Comparison of ENCODE assay signal across 8 cellular contexts in the genomic region with DNA sequence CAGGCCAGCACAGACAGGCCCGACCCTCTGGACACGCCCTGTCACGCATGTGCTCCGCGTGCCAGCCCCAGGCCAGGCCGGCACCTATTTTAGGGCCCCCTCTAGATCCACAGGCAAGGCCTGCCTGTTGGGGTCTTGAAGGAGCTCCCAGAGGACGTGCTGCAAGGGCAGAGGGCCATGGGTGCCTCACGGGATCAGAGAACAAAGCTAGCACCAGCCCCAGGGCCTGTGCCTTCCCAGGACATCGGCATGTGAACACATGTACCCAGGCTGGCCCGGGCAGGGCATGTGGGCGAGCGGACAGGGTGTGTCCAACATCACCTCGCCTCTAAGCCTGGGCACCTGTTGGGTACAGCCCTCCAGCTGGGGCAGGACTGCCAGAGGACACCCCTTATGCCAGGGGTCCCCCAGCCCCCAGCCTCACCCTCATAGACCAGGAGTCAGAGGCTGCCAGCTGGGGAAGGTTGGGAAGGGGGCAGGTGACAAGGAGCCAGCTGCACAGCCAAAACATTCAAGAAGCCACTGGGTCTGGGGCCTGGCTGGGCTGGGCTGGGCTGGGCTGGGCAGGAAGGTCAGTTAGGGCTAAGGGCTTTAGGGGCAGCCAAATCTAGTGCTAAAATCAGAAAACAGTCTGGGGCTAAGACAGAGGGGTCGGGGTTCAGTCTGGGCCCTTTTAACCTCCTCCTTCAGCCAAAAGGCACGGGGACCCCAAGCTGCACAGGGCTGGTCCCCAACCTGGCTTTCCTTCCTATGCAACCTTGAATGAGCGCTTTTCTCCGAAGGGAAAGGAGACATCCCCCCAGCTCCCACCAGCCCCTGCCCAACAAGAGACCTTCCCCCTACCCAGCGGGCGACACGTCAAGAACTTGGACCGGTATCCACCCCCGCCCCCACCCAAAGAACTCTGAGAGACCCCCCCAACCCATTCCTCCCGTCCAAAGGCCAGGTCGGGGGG. TPM values are rescaled to one million over a fixed set of nuclear protein-coding genes. Genes with fewer than 3 reads are reported as not detected.
DNase-seq lines count a peak whose midpoint lies in the region; ATAC-seq, FAIRE-seq and TF ChIP-seq lines count a peak whose summit lies in the region.

No MANE protein-coding gene starts in this region.

- H3K4me1 ChIP-seq in A549 (peaks cover 56% of the 10 kb centered on the region), HUES6 (ENCODE audit: control insufficient read depth, insufficient read depth, low read length) (peaks cover 64% of the 10 kb centered on the region), pancreas (peaks cover 10 to 32% (median 14%) of the 10 kb centered on the region in 3 donors)

- peak overlapping the region; percentile 100 for H3K4me2 ChIP-seq in A549

- TF ChIP-seq RAD21 in A549 (conservative IDR thresholded peaks at IDR 0.05 in 1 of 2, IDR thresholded peaks at IDR 0.05 in 1 of 2) = no peak

- H3K27me3 Mint-ChIP-seq in activated T-cell treated with anti-CD3 and anti-CD28 coated beads, Interleukin-2, amount 50 U/mL, for 24 hours = no peaks in the 10 kb centered on the region

- H3K9ac ChIP-seq in HUES6 (ENCODE audit: low read length) = peak overlapping the region; percentile 87

- H3K27ac ChIP-seq in A549 (peak overlapping the region; percentile 100), HUES6 (ENCODE audit: low read depth, low read length) (peak overlapping the region; percentile 51; the same call in 1 of the 2 replicates), pancreas (peak overlapping the region; percentile 83 to 97 (median 90))

- intact Hi-C loops in pancreas (cut with DNase I) = no loop called here

- WGBS in A549 (ENCODE audit: missing lambda C conversion rate) = 0% methylated on average over 4 of the region's 24 CpGs
- 39 to 42% methylated on average over 24 of the region's 24 CpGs for WGBS in pancreas, 2 donors

- peak in 1 of 2 experiments; percentile 5; a peak in 3 of 6 replicates for ATAC-seq in A549
- ATAC-seq in pancreas = peak; percentile 8 to 27 (median 14)
- no peak for ATAC-seq in GM19463 (IDR thresholded peaks at IDR 0.05; ENCODE audit: unreplicated experiment)
- ATAC-seq in GM19023 (IDR thresholded peaks at IDR 0.05; ENCODE audit: unreplicated experiment) = no peak
- no peak for ATAC-seq in GM19035 (IDR thresholded peaks at IDR 0.05; ENCODE audit: unreplicated experiment)

- H3K36me3 Mint-ChIP-seq in activated T-cell treated with anti-CD3 and anti-CD28 coated beads, Interleukin-2, amount 50 U/mL, for 24 hours (ENCODE audit: low read depth) = peaks cover 51% of the 10 kb centered on the region

- POLR2A ChIA-PET in A549 (lab: Yijun Ruan, JAX) = interaction anchor here (1.2 to 4.2 kb wide), 4 partner anchors 10 to 46 kb away, joined by 4 to 41 read pairs (median 7); a partner anchor contains a TSS

- H3K27me3 ChIP-seq in HUES6 (ENCODE audit: control insufficient read depth, insufficient read depth, low read length) (no peaks in the 10 kb centered on the region), pancreas (no peaks in the 10 kb centered on the region)

- no peaks in the 10 kb centered on the region for H3K9me3 ChIP-seq in A549
- H3K9me3 ChIP-seq in HUES6 (ENCODE audit: control insufficient read depth, insufficient read depth, low read depth, low read length) = no peaks in the 10 kb centered on the region
- H3K9me3 ChIP-seq in pancreas = no peaks in the 10 kb centered on the region

- H3K9me3 Mint-ChIP-seq in activated T-cell treated with anti-CD3 and anti-CD28 coated beads, Interleukin-2, amount 50 U/mL, for 24 hours = no peaks in the 10 kb centered on the region

- FAIRE-seq in A549 (lab: Jason Lieb, UNC) (no peak), pancreas (lab: Jason Lieb, UNC) (no peak)

- TF ChIP-seq EP300 in A549 (IDR thresholded peaks at IDR 0.05) = no peak

- TF ChIP-seq POLR2A in A549 (IDR thresholded peaks at IDR 0.05; ENCODE audit: low read length) = no peak; the same call in none of the 2 replicates

- peak overlapping the region; percentile 98 for H3K27ac Mint-ChIP-seq in activated T-cell treated with anti-CD3 and anti-CD28 coated beads, Interleukin-2, amount 50 U/mL, for 24 hours

- TF ChIP-seq CTCF in A549 (IDR thresholded peaks at IDR 0.05) (no peak), pancreas (IDR thresholded peaks at IDR 0.05) (no peak)

- H3K4me3 Mint-ChIP-seq in activated T-cell treated with anti-CD3 and anti-CD28 coated beads, Interleukin-2, amount 50 U/mL, for 24 hours = peak overlapping the region; percentile 95

- peak in 1 of 2 experiments; percentile 53 for DNase-seq in A549 (ENCODE audit: low read depth in 1 of 2, low spot score in 1 of 2)
- peak; percentile 68 for DNase-seq in activated T-cell treated with anti-CD3 and anti-CD28 coated beads, Interleukin-2, amount 50 U/mL, for 24 hours
- peak; percentile 63 for DNase-seq in foreskin melanocyte
- DNase-seq in pancreas = peak; percentile 44 to 88 (median 64)

- peak overlapping the region; percentile 95 for H3K4me3 ChIP-seq in A549
- peak overlapping the region; percentile 77 for H3K4me3 ChIP-seq in HUES6 (ENCODE audit: low read depth, low read length)
- H3K4me3 ChIP-seq in pancreas = peak overlapping the region; percentile 54 to 97 (median 80)

- H3K36me3 ChIP-seq in HUES6 (ENCODE audit: control insufficient read depth, insufficient read depth, low read length) (peaks cover 4% of the 10 kb centered on the region; the same call in 1 of the 2 replicates), pancreas (no peaks in the 10 kb centered on the region)

- CTCF ChIA-PET in A549 (lab: Yijun Ruan, JAX) = interaction anchor here (0.6 to 10.7 kb wide), 2 partner anchors 15 to 59 kb away, joined by 3 to 271 read pairs; no protein-coding TSS in a partner anchor

- peaks cover 60% of the 10 kb centered on the region for H3K4me1 Mint-ChIP-seq in activated T-cell treated with anti-CD3 and anti-CD28 coated beads, Interleukin-2, amount 50 U/mL, for 24 hours (ENCODE audit: low read depth)

TF ChIP-seq in A549, 52 proteins besides CTCF, POLR2A, EP300 and RAD21 (continues in another document):
- TF ChIP-seq NR3C1 (IDR thresholded peaks at IDR 0.05) (no peak), JUN (IDR thresholded peaks at IDR 0.05) (peak; percentile 38 to 50; a peak in 2 of 5 replicates), FOSL2 (IDR thresholded peaks at IDR 0.05) (no peak), FOSL2 (CRISPR knock-in tag; IDR thresholded peaks at IDR 0.05) (no peak), HOXA7 (CRISPR knock-in tag; IDR thresholded peaks at IDR 0.05) (no peak; the same call in none of the 2 replicates), KDM5A (IDR thresholded peaks at IDR 0.05) (no peak), ZSCAN20 (CRISPR knock-in tag; IDR thresholded peaks at IDR 0.05) (no peak), TFCP2L1 (CRISPR knock-in tag; IDR thresholded peaks at IDR 0.05) (peak; percentile 85), MYC (IDR thresholded peaks at IDR 0.05; ENCODE audit: borderline replicate concordance, low read length) (0 out of 2 replicates have a peak, but pooled peaks have one; percentile 47), POLR2AphosphoS2 (conservative IDR thresholded peaks at IDR 0.05; ENCODE audit: low read length) (peak; percentile 93), RFX5 (IDR thresholded peaks at IDR 0.05) (no peak), MAFK (IDR thresholded peaks at IDR 0.05; ENCODE audit: partially characterized antibody) (no peak), SREBF2 (IDR thresholded peaks at IDR 0.05) (no peak), SMC3 (IDR thresholded peaks at IDR 0.05) (no peak), RARB (CRISPR knock-in tag; IDR thresholded peaks at IDR 0.05) (peak; percentile 60), NFE2L2 (conservative IDR thresholded peaks at IDR 0.05; ENCODE audit: low read length) (no peak), HEYL (CRISPR knock-in tag; IDR thresholded peaks at IDR 0.05) (no peak)
- TF ChIP-seq, protein P1, sequence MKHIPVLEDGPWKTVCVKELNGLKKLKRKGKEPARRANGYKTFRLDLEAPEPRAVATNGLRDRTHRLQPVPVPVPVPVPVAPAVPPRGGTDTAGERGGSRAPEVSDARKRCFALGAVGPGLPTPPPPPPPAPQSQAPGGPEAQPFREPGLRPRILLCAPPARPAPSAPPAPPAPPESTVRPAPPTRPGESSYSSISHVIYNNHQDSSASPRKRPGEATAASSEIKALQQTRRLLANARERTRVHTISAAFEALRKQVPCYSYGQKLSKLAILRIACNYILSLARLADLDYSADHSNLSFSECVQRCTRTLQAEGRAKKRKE (CRISPR knock-in tag; IDR thresholded peaks at IDR 0.05; ENCODE audit: low read depth) = no peak
- TF ChIP-seq, protein P2, sequence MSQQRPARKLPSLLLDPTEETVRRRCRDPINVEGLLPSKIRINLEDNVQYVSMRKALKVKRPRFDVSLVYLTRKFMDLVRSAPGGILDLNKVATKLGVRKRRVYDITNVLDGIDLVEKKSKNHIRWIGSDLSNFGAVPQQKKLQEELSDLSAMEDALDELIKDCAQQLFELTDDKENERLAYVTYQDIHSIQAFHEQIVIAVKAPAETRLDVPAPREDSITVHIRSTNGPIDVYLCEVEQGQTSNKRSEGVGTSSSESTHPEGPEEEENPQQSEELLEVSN (IDR thresholded peaks at IDR 0.05; ENCODE audit: borderline replicate concordance, low read depth) = no peak

RNA-seq across cellular contexts. Expression of a gene that starts 35.3 kb away (rescaled TPM):
- polyA plus RNA-seq in A549 (2011; rRNA removed) (0.31 and 0.53 TPM in 2 replicates), A549 (2017; fragmentation: RNase III; extraction: RNeasy Plus Mini Kit Qiagen cat#74134 plus additional on column Dnase treatment) (0.78 to 1.2 TPM (median 1.1 TPM) in 3 replicates), pancreas (1 to 10 TPM in 1 of 2 donors, under 1 TPM in 1; 0.65 to 3.1 TPM)
- 0.79 and 1.8 TPM in 2 replicates for polyA plus RNA-seq in A549 (2012; cell fraction: cytosol; rRNA removed)
- polyA plus RNA-seq in A549 (2012; cell fraction: nucleus; rRNA removed) = 2.4 and 2.7 TPM in 2 replicates
- polyA minus RNA-seq in A549 (2011; rRNA and poly(A)+ RNA removed) = not detected in 2 replicates
- 1 to 10 TPM in 1 of 6 donors, under 1 TPM in 3, not detected in 2; 0.39 to 1.4 (median 0.62) TPM for total RNA-seq in pancreas

RNA-seq across cellular contexts. Expression of a gene that starts 46.4 kb away (rescaled TPM):
- polyA plus RNA-seq in A549 (2011; rRNA removed) (1.6 and 1.7 TPM in 2 replicates), A549 (2017; fragmentation: RNase III; extraction: RNeasy Plus Mini Kit Qiagen cat#74134 plus additional on column Dnase treatment) (3.4 to 3.9 TPM (median 3.7 TPM) in 3 replicates), pancreas (1 to 10 TPM; 3.9 to 5.5 TPM)
- 3.0 and 4.5 TPM in 2 replicates for polyA plus RNA-seq in A549 (2012; cell fraction: cytosol; rRNA removed)
- polyA plus RNA-seq in A549 (2012; cell fraction: nucleus; rRNA removed) = 6.2 and 8.3 TPM in 2 replicates
- 2.6 and 3.2 TPM in 2 replicates for polyA minus RNA-seq in A549 (2011; rRNA and poly(A)+ RNA removed)
- total RNA-seq in pancreas = 1 to 10 TPM; 1.9 to 9.3 (median 3.4) TPM

Comparison
In these comparisons a context has a peak if more than half of its experiments do, and no peak if none do; other contexts are left out.
1. ATAC-seq: peak in pancreas (4 of 4); none in GM19463 (single experiment), GM19023 (single experiment) and GM19035 (single experiment).
2. Peak in every context shown above with its lines, with median percentiles within 50 percentile points of each other: H3K27ac ChIP-seq and H3K4me3 ChIP-seq.